In the genomic region with DNA sequence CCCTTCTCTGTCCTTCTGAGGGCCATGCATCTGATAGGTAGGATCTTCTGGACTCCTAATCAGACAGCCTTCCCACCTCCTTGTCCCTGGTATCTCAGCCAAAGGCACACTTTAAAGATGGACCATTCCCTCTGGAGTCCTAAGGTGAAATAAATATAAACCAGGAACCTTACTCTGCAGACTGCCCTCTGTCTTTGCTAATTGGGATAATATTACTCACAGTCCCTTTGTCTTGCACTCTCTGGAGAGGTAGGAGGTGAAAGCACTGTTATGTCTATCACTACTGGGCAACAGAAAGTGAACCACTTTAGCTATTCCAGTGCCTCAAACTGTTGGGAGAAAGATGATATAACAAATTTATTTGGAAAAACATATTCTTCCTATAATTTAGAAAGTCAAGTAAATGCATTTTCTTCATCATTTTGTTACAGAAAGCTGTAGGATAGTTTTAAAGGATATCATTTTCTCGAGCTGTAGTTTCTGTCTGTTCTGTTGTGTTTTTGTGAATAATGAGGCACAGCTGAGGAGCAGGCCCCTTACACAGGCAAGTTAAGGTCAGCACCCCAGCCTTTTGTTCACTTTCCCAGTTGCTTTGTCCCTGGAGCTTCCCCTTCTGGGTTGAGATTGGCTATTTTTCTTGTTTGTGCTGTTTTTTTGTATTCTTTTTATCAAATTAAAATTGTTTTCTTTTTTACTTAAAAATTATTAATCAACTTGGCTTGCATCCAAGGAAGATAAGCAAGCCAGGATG, we compare ENCODE assay signal across 14 cellular contexts.
DNase-seq lines count a peak whose midpoint lies in the region; ATAC-seq and TF ChIP-seq lines count a peak whose summit lies in the region.
"Had no signal": no experiment of that assay in that cellular context is flagged by ENCODE, and none has a peak within 500 bp of the region (broad histone marks: within the 10 kb centered on the region; RNA-seq: fewer than 3 reads in every experiment).

No MANE protein-coding gene starts in this region.

- intact Hi-C loops in Calu3 (cut with micrococcal nuclease; ENCODE audit: unreplicated experiment), result loop anchor here (10.0 kb wide), 1 partner anchor 201 kb away; no protein-coding TSS in a partner anchor

- no peaks in the 10 kb centered on the region for H3K9me3 ChIP-seq in gastroesophageal sphincter

- DNase-seq in Calu3 (no peak), T1000 (lab: John Stamatoyannopoulos, UW) (no peak)
- DNase-seq in stimulated activated CD4-positive, alpha-beta T cell treated with anti-CD3 and anti-CD28 coated beads, Interleukin-4, amount 100 ng/mL, for 24 hours, result no peak
- DNase-seq: activated CD4-positive, alpha-beta memory T cell treated with anti-CD3 and anti-CD28 coated beads for 36 hours; activated gamma-delta T cell treated with Interleukin-2 at 50 U/mL for 16 hours; kidney; natural killer cell had no signal

- TF ChIP-seq POLR2A in gastroesophageal sphincter (IDR thresholded peaks at IDR 0.05), result no peak

- peak overlapping the region; percentile 60 for H3K27ac ChIP-seq in angular gyrus (ENCODE audit: low read depth, low read length)
- H3K27ac ChIP-seq in gastroesophageal sphincter, result peak overlapping the region in 3 of 4 donors; percentile 26 to 73 (median 51)
- H3K27ac ChIP-seq in rectal smooth muscle tissue (ENCODE audit: low read depth, low read length), result peak overlapping the region; percentile 60

- no peak overlapping the region for H3K9ac ChIP-seq in rectal smooth muscle tissue (ENCODE audit: low read length)

- no peaks in the 10 kb centered on the region for H3K27me3 Mint-ChIP-seq in Calu3 (ENCODE audit: unreplicated experiment)
- H3K27me3 Mint-ChIP-seq: B cell had no signal

- peaks cover 13 to 66% (median 14%) of the 10 kb centered on the region in 3 donors for H3K4me1 ChIP-seq in gastroesophageal sphincter
- H3K4me1 ChIP-seq in rectal smooth muscle tissue (ENCODE audit: control insufficient read depth, insufficient read depth, low read length), result peaks cover 6% of the 10 kb centered on the region

- ATAC-seq in gastroesophageal sphincter (no peak), HG03565 (IDR thresholded peaks at IDR 0.05; ENCODE audit: unreplicated experiment) (no peak), HG02642 (IDR thresholded peaks at IDR 0.05; ENCODE audit: poor library complexity, unreplicated experiment) (no peak)
- ATAC-seq: natural killer cell had no signal

- no peaks in the 10 kb centered on the region for H3K9me3 Mint-ChIP-seq in Calu3 (ENCODE audit: low read depth, unreplicated experiment)
- H3K9me3 Mint-ChIP-seq: activated CD4-positive, alpha-beta memory T cell treated with anti-CD3 and anti-CD28 coated beads for 36 hours; T-helper 2 cell treated with Interferon-gamma antibody and Interleukin-4, amounts not matched to agents 5 μg/mL and 100 μg/mL, for 36 hours had no signal

- BruUV-seq in Calu3 (replicated peaks; lab: Mats Ljungman, UMichigan), result no TSS peak

- peaks cover 18% of the 10 kb centered on the region for H3K36me3 Mint-ChIP-seq in Calu3 (ENCODE audit: insufficient read depth, unreplicated experiment)
- H3K36me3 Mint-ChIP-seq: activated CD4-positive, alpha-beta memory T cell treated with anti-CD3 and anti-CD28 coated beads for 36 hours; natural killer cell had no signal

- peaks cover 62% of the 10 kb centered on the region for H3K4me1 Mint-ChIP-seq in Calu3 (ENCODE audit: low read depth, unreplicated experiment)
- H3K4me1 Mint-ChIP-seq: B cell, natural killer cell had no signal

- no peak for TF ChIP-seq EP300 in gastroesophageal sphincter (IDR thresholded peaks at IDR 0.05)

- H3K4me3 ChIP-seq in gastroesophageal sphincter (no peak overlapping the region), rectal smooth muscle tissue (ENCODE audit: low read length) (no peak overlapping the region)

- WGBS in gastroesophageal sphincter (ENCODE audit: low coverage in 1 of 2), 2 donors, result 24 to 25% methylated on average over 1 of the region's 1 CpG

- H3K4me3 Mint-ChIP-seq in Calu3 (ENCODE audit: low read depth, unreplicated experiment), result no peak overlapping the region
- H3K4me3 Mint-ChIP-seq: activated CD4-positive, alpha-beta memory T cell treated with anti-CD3 and anti-CD28 coated beads for 36 hours; B cell; natural killer cell; T-helper 2 cell treated with Interferon-gamma antibody and Interleukin-4, amounts not matched to agents 5 μg/mL and 100 μg/mL, for 36 hours had no signal

- H3K27me3 ChIP-seq in gastroesophageal sphincter (no peaks in the 10 kb centered on the region), rectal smooth muscle tissue (ENCODE audit: control insufficient read depth, insufficient read depth, low read length) (no peaks in the 10 kb centered on the region)

- CTCF ChIA-PET in Calu3 (lab: Charles Lee), result interaction anchor here (0.7 kb wide), 1 partner anchor 546 kb away, joined by 3 read pairs; no protein-coding TSS in a partner anchor

- TF ChIP-seq CTCF in Calu3 (IDR thresholded peaks at IDR 0.05; ENCODE audit: unreplicated experiment), result no peak
- TF ChIP-seq CTCF in gastroesophageal sphincter (IDR thresholded peaks at IDR 0.05), result peak in 1 of 4 experiments; percentile 19

- H3K27ac Mint-ChIP-seq in Calu3 (ENCODE audit: unreplicated experiment), result peak overlapping the region; percentile 98
- H3K27ac Mint-ChIP-seq: activated CD4-positive, alpha-beta memory T cell treated with anti-CD3 and anti-CD28 coated beads for 36 hours; B cell; natural killer cell; T-helper 2 cell treated with Interferon-gamma antibody and Interleukin-4, amounts not matched to agents 5 μg/mL and 100 μg/mL, for 36 hours had no signal

- no peaks in the 10 kb centered on the region for H3K36me3 ChIP-seq in gastroesophageal sphincter
- H3K36me3 ChIP-seq in rectal smooth muscle tissue (ENCODE audit: control insufficient read depth, insufficient read depth, low read length), result no peaks in the 10 kb centered on the region
